ENCODE assay signal across 8 cellular contexts in the genomic region with DNA sequence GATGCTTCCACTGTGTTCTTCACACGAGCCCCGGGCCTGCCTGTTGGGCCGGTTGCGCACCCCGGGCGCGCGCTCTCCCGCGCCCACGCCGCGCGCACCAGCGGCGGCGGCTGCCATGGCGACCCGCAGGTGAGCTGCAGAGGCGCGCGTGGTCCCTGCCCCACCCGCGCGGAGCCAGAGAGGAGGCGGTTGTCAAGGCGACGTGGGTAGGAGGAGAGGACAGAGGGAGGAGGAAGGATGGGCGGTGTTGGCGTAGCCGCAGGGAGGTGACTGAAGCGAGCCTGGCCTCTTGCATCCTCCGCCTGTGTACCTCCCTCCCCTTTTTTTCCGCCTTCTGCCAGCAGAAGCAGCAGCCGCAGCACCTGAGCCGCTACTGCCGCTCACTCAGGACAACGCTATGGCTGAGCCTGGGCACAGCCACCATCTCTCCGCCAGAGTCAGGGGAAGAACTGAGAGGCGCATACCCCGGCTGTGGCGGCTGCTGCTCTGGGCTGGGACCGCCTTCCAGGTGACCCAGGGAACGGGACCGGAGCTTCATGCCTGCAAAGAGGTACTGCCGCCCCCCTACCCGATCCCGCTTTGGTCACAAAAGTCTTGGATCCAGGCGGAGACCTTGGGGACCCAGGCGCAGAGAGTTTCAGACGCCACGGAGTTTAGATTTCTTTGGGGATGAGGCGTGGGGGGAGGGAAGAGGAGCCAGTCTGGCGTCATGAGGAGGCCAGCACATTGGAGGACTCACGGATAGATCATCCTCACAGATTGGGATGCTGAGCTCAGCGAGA. TPM values are rescaled to one million over a fixed set of nuclear protein-coding genes. Genes with fewer than 3 reads are reported as not detected.
DNase-seq lines count a peak whose midpoint lies in the region; ATAC-seq, FAIRE-seq and TF ChIP-seq lines count a peak whose summit lies in the region.

Gene ELAPOR1, plus strand, starts transcription at position 329 of the 782 bp plus-strand sequence. Its CDS starts 69 bp downstream, at position 398.

- no peaks in the 10 kb centered on the region for H4K20me1 ChIP-seq in keratinocyte (ENCODE audit: control insufficient read depth, extremely low read depth, insufficient read depth, low read length)

- H3K27me3 ChIP-seq in brain microvascular endothelial cell (replicated peaks) (peaks cover 25% of the 10 kb centered on the region), keratinocyte (ENCODE audit: control insufficient read depth, extremely low read depth, insufficient read depth, low read length) (peaks cover 25% of the 10 kb centered on the region)

- H3K4me3 ChIP-seq in brain microvascular endothelial cell (ENCODE audit: low read depth, low read length) (peak within 1 kb of the TSS; percentile 28), keratinocyte (ENCODE audit: control insufficient read depth in 2 of 3, extremely low read depth in 1 of 3, insufficient read depth in 2 of 3, low read depth in 1 of 3, low read length in 3 of 3) (peak within 1 kb of the TSS; percentile 2 to 52 (median 48))

- in situ Hi-C loops in brain microvascular endothelial cell (cut with HindIII; ENCODE audit: low pct_ligation_motif_present, low sequenced_read_pairs), result no loop called here

- peak within 1 kb of the TSS; percentile 79 for H3K4me3 Mint-ChIP-seq in WTC11

- no peak within 1 kb of the TSS for H3K27ac Mint-ChIP-seq in WTC11

- dilution Hi-C loops in keratinocyte (cut with MboI; ENCODE audit: extremely low pct_ligation_motif_present, low sequenced_read_pairs), result no loop called here

- H3K4me1 ChIP-seq in keratinocyte (ENCODE audit: control insufficient read depth, extremely low read depth, insufficient read depth, low read length), result peaks cover 9% of the 10 kb centered on the region

- H3K9me1 ChIP-seq in keratinocyte (ENCODE audit: control insufficient read depth, extremely low read depth, insufficient read depth, low read length), result no peaks in the 10 kb centered on the region

- CTCF ChIA-PET in WTC11 (lab: Charles Lee), result interaction anchor here (0.6 to 1.8 kb wide), 12 partner anchors 14 to 432 kb away, joined by 3 to 10 read pairs (median 4); no protein-coding TSS in a partner anchor

- DNase-seq in NK-92 (lab: John Stamatoyannopoulos, UW; ENCODE audit: unreplicated experiment) (peak; percentile 47), M059J (ENCODE audit: low read depth) (peak; percentile 56), WTC11 (ENCODE audit: low spot score) (peak; percentile 63), brain microvascular endothelial cell (no peak), keratinocyte (ENCODE audit: low read depth, low spot score) (no peak), HPDE6-E6E7 (ENCODE audit: extremely low spot score) (no peak)
- no peak for DNase-seq in NK-92 treated with Interleukin-12 subunit alpha and Interleukin-12 subunit beta, amount 100 ng/mL, for 24 hours (lab: John Stamatoyannopoulos, UW)
- peak; percentile 88 for DNase-seq in stimulated activated CD4-positive, alpha-beta T cell treated with anti-CD3 and anti-CD28 coated beads, Interleukin-15, amount 100 ng/mL, for 24 hours

- no peaks in the 10 kb centered on the region for H3K9me3 ChIP-seq in keratinocyte (ENCODE audit: control insufficient read depth, low read depth, low read length)

- POLR2A ChIA-PET in WTC11 (lab: Charles Lee), result interaction anchor here (0.8 to 1.0 kb wide), 2 partner anchors 14 to 72 kb away, joined by 3 to 7 read pairs; partner anchors contain the start of gene WDR47

- FAIRE-seq in keratinocyte (lab: Jason Lieb, UNC), result no peak

- H3K27me3 Mint-ChIP-seq in WTC11 (ENCODE audit: low read depth), result peaks cover 81% of the 10 kb centered on the region

- H3K9ac ChIP-seq in keratinocyte (ENCODE audit: control insufficient read depth, extremely low read depth, insufficient read depth, low read length), result no peak within 1 kb of the TSS

- no peaks in the 10 kb centered on the region for H3K9me3 Mint-ChIP-seq in WTC11

- no peaks in the 10 kb centered on the region for H3K36me3 Mint-ChIP-seq in WTC11

- H3K36me3 ChIP-seq in brain microvascular endothelial cell (replicated peaks), result no peaks in the 10 kb centered on the region
- H3K36me3 ChIP-seq in keratinocyte (ENCODE audit: control insufficient read depth in 2 of 2, extremely low read depth in 1 of 2, insufficient read depth in 2 of 2, low read length in 2 of 2), result no peaks in the 10 kb centered on the region

- H3K4me2 ChIP-seq in keratinocyte (ENCODE audit: control insufficient read depth, extremely low read depth, insufficient read depth, low read depth, low read length), result peak within 1 kb of the TSS; percentile 78

- TF ChIP-seq CTCF in WTC11 (IDR thresholded peaks at IDR 0.05), result no peak
- TF ChIP-seq CTCF in brain microvascular endothelial cell (IDR thresholded peaks at IDR 0.05; ENCODE audit: low read depth, low read length, missing control alignments), result no peak
- no peak for TF ChIP-seq CTCF in keratinocyte (optimal IDR thresholded peaks at IDR 0.05 in 1 of 3, IDR thresholded peaks at IDR 0.05 in 1 of 3, conservative IDR thresholded peaks at IDR 0.05 in 1 of 3; ENCODE audit: extremely low read depth in 1 of 3, insufficient read depth in 2 of 3, low read length in 3 of 3)

- no peaks in the 10 kb centered on the region for H3K79me2 ChIP-seq in keratinocyte (ENCODE audit: control insufficient read depth, insufficient read depth, low read length)

- H3K4me1 Mint-ChIP-seq in WTC11, result peaks cover 10% of the 10 kb centered on the region

- H3K27ac ChIP-seq in brain microvascular endothelial cell (no peak within 1 kb of the TSS), keratinocyte (ENCODE audit: control insufficient read depth, insufficient read depth, low read length) (no peak within 1 kb of the TSS)

- H2AFZ ChIP-seq in keratinocyte (ENCODE audit: control insufficient read depth, low read length), result peak within 1 kb of the TSS; percentile 59

- peak; percentile 65 for ATAC-seq in WTC11

TF ChIP-seq in WTC11, 78 proteins besides CTCF, POLR2A, EP300 and RAD21:
- TF ChIP-seq, protein P1, sequence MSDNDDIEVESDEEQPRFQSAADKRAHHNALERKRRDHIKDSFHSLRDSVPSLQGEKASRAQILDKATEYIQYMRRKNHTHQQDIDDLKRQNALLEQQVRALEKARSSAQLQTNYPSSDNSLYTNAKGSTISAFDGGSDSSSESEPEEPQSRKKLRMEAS (CRISPR knock-in tag; IDR thresholded peaks at IDR 0.05), result peak; percentile 33; the same call in 1 of the 2 replicates
- TF ChIP-seq GRHL2 (CRISPR knock-in tag; IDR thresholded peaks at IDR 0.05; ENCODE audit: insufficient replicate concordance, severe bottlenecking), result no peak
- peak; percentile 52; the same call in 1 of the 2 replicates for TF ChIP-seq FOXP1 (CRISPR knock-in tag; IDR thresholded peaks at IDR 0.05; ENCODE audit: borderline replicate concordance)
- TF ChIP-seq ATF1 (CRISPR knock-in tag; IDR thresholded peaks at IDR 0.05), result 0 out of 2 replicates have a peak, but pooled peaks have one; percentile 38
- no peak for TF ChIP-seq SOX15 (CRISPR knock-in tag; IDR thresholded peaks at IDR 0.05)
- TF ChIP-seq E2F4 (CRISPR knock-in tag; IDR thresholded peaks at IDR 0.05; ENCODE audit: borderline replicate concordance, low read depth), result no peak
- no peak for TF ChIP-seq ETV6 (CRISPR knock-in tag; IDR thresholded peaks at IDR 0.05)
- no peak for TF ChIP-seq ZNF396 (CRISPR knock-in tag; IDR thresholded peaks at IDR 0.05; ENCODE audit: borderline replicate concordance)
- peak; percentile 52; the same call in 1 of the 2 replicates for TF ChIP-seq ZNF263 (CRISPR knock-in tag; IDR thresholded peaks at IDR 0.05; ENCODE audit: low read depth)
- 0 out of 2 replicates have a peak, but pooled peaks have one; percentile 17 for TF ChIP-seq SP1 (CRISPR knock-in tag; conservative IDR thresholded peaks at IDR 0.05)
TF ChIP-seq in WTC11: peak in this region for 5.

RNA-seq across cellular contexts. Expression of gene ELAPOR1, which starts in this region (rescaled TPM):
- total RNA-seq in M059J (2014; rRNA removed; shearing (Covaris generic)), result 0.84 and 1.1 TPM in 2 replicates
- total RNA-seq in WTC11 (2021), result 1.1 to 1.5 TPM (median 1.3 TPM) in 3 replicates
- polyA plus RNA-seq in keratinocyte, result 0.21 to 0.36 TPM (median 0.24 TPM) in 3 replicates
- 0.04 TPM for polyA plus RNA-seq in keratinocyte (2011; ENCODE audit: low read depth)
- polyA plus RNA-seq in keratinocyte (2011; cell fraction: cytosol; rRNA removed), result 0.14 and 0.19 TPM in 2 replicates
- 0.25 and 0.29 TPM in 2 replicates for polyA plus RNA-seq in keratinocyte (2011; cell fraction: nucleus; rRNA removed)
- polyA plus RNA-seq in keratinocyte (2012; ENCODE audit: low replicate concordance), result 0.07 and 0.24 TPM in 2 replicates
- 0.16 to 0.86 TPM (median 0.20 TPM) in 3 replicates for polyA minus RNA-seq in keratinocyte
- polyA minus RNA-seq in keratinocyte (2011; cell fraction: cytosol; rRNA and poly(A)+ RNA removed), result not detected
- 0.11 and 0.31 TPM in 2 replicates for polyA minus RNA-seq in keratinocyte (2011; cell fraction: nucleus; rRNA and poly(A)+ RNA removed)

Comparison
In these comparisons a context has a peak if more than half of its experiments do, and no peak if none do; other contexts are left out.
1. DNase-seq: peak in NK-92 (single experiment), M059J (single experiment), WTC11 (single experiment) and stimulated activated CD4-positive, alpha-beta T cell treated with anti-CD3 and anti-CD28 coated beads, Interleukin-15, amount 100 ng/mL, for 24 hours (single experiment); none in NK-92 treated with Interleukin-12 subunit alpha and Interleukin-12 subunit beta, amount 100 ng/mL, for 24 hours (single experiment), brain microvascular endothelial cell (single experiment), keratinocyte (single experiment) and HPDE6-E6E7 (single experiment).